Comparison of ENCODE assay signal across 18 cellular contexts in genomic region chr17:60325730-60326524, GRCh38.
DNase-seq lines count a peak whose midpoint lies in the region; ATAC-seq, FAIRE-seq and TF ChIP-seq lines count a peak whose summit lies in the region.
"Had no signal": no experiment of that assay in that cellular context is flagged by ENCODE, and none has a peak within 500 bp of the region (broad histone marks: within the 10 kb centered on the region; RNA-seq: fewer than 3 reads in every experiment).

No MANE protein-coding gene starts in this region.

- DNase-seq in NOMO-1 (lab: John Stamatoyannopoulos, UW; ENCODE audit: unreplicated experiment in 2 of 2) (peak; percentile 6 to 15), NOMO-1 treated with DMSO at 0.1 percent for 48 hours (lab: John Stamatoyannopoulos, UW; ENCODE audit: unreplicated experiment) (no peak), K562 (ENCODE audit: extremely low read depth in 1 of 4, low spot score in 3 of 4) (no peak), HepG2 (ENCODE audit: low spot score) (peak; percentile 20), sigmoid colon (no peak), NCI-H2196 treated with DMSO at 0.1 percent for 48 hours (lab: John Stamatoyannopoulos, UW; ENCODE audit: unreplicated experiment) (no peak), iPS-NIHi11 (ENCODE audit: low spot score) (no peak)
- DNase-seq: CD8-positive, alpha-beta T cell; DMS79; GOT3; NCI-H1092; NCI-H146; NCI-H2081 treated with DMSO at 0.1 percent for 48 hours; SHP77; SK-N-SH had no signal

- H3K36me3 ChIP-seq in K562 (ENCODE audit: control insufficient read depth, insufficient read depth, low read length) (peaks cover 4% of the 10 kb centered on the region; the same call in 2 of the 3 replicates), HepG2 (replicated peaks in 1 of 2; ENCODE audit: control insufficient read depth in 1 of 2, insufficient read depth in 2 of 2, low read length in 2 of 2) (peaks cover 0 to 2% of the 10 kb centered on the region in 2 experiments; a peak in 3 of 5 replicates), sigmoid colon (no peaks in the 10 kb centered on the region)

- no peak for FAIRE-seq in K562 (lab: Jason Lieb, UNC)
- peak; percentile 12 for FAIRE-seq in HepG2 (lab: Jason Lieb, UNC)
- FAIRE-seq: D721Med had no signal

- intact Hi-C loops in K562 (cut with micrococcal nuclease) (no loop called here), HepG2 (cut with micrococcal nuclease; ENCODE audit: unreplicated experiment) (loop anchor here (10.0 kb wide), 1 partner anchor 49 kb away; no protein-coding TSS in a partner anchor), sigmoid colon (cut with DNase I) (no loop called here)

- H3K4me2 ChIP-seq in K562 (ENCODE audit: insufficient read depth, low read length) (no peak overlapping the region), HepG2 (ENCODE audit: low read depth, low read length) (no peak overlapping the region)
- H3K4me2 ChIP-seq: SK-N-SH had no signal

- H3K4me3 ChIP-seq in K562 = no peak overlapping the region
- no peak overlapping the region for H3K4me3 ChIP-seq in HepG2 (replicated peaks in 1 of 3; ENCODE audit: insufficient read depth in 1 of 3, low read depth in 2 of 3, low read length in 3 of 3)
- no peak overlapping the region for H3K4me3 ChIP-seq in sigmoid colon

- no peak overlapping the region for H2AFZ ChIP-seq in K562 (ENCODE audit: low read depth, low read length)
- H2AFZ ChIP-seq in HepG2 (ENCODE audit: low read length) = no peak overlapping the region

- H3K9me1 ChIP-seq in K562 (ENCODE audit: control insufficient read depth, insufficient read depth, low read length) = no peaks in the 10 kb centered on the region

- in situ Hi-C loops in K562 (cut with MboI) = no loop called here
- in situ Hi-C loops in HepG2 (cut with HindIII; ENCODE audit: extremely low pct_ligation_motif_present, low pct_unique_long_range_greater_than_20kb) = no loop called here

- H4K20me1 ChIP-seq in K562 (replicated peaks; ENCODE audit: control insufficient read depth, insufficient read depth, low read length) (peaks cover 5% of the 10 kb centered on the region; the same call in 1 of the 2 replicates), HepG2 (ENCODE audit: insufficient read depth, low read length) (no peaks in the 10 kb centered on the region)

- H3K27me3 ChIP-seq in K562 (ENCODE audit: control insufficient read depth in 2 of 2, insufficient read depth in 2 of 2, low read length in 2 of 2) (no peaks in the 10 kb centered on the region), HepG2 (ENCODE audit: control insufficient read depth in 1 of 2, insufficient read depth in 2 of 2, low read length in 2 of 2) (no peaks in the 10 kb centered on the region), sigmoid colon (no peaks in the 10 kb centered on the region)

- TF ChIP-seq RAD21 in K562 (CRISPR knock-in tag; conservative IDR thresholded peaks at IDR 0.05 in 1 of 2, IDR thresholded peaks at IDR 0.05 in 1 of 2) (no peak), HepG2 (CRISPR knock-in tag; IDR thresholded peaks at IDR 0.05) (no peak)

- H3K9ac ChIP-seq in K562 (ENCODE audit: insufficient read depth in 1 of 2, low read depth in 2 of 2, low read length in 2 of 2) (no peak overlapping the region), HepG2 (ENCODE audit: insufficient read depth, low read depth, low read length) (no peak overlapping the region)
- H3K9ac ChIP-seq: SK-N-SH had no signal

- POLR2A ChIA-PET in K562 (lab: Yijun Ruan, JAX) = interaction anchor here (1.0 kb wide), 1 partner anchor 13 kb away, joined by 4 read pairs; no protein-coding TSS in a partner anchor
- POLR2A ChIA-PET in HepG2 (lab: Yijun Ruan, JAX) = no interaction called here

- H3K9me3 ChIP-seq in K562 (replicated peaks; ENCODE audit: control insufficient read depth, insufficient read depth, low read depth, low read length) = no peaks in the 10 kb centered on the region
- H3K9me3 ChIP-seq in HepG2 (ENCODE audit: low read length) = no peaks in the 10 kb centered on the region
- H3K9me3 ChIP-seq in sigmoid colon = no peaks in the 10 kb centered on the region
- H3K9me3 ChIP-seq: SK-N-SH had no signal

- H3K4me1 ChIP-seq in K562 (replicated peaks in 1 of 2; ENCODE audit: control insufficient read depth in 2 of 2, insufficient read depth in 2 of 2, low read length in 2 of 2) (peaks cover 0 to 15% of the 10 kb centered on the region in 2 experiments; a peak in 1 of 5 replicates), HepG2 (ENCODE audit: insufficient read depth, low read length) (peaks cover 27% of the 10 kb centered on the region), sigmoid colon (peaks cover 0 to 4% (median 0%) of the 10 kb centered on the region in 4 donors)

- WGBS in K562 (ENCODE audit: insufficient coverage, low coverage, missing lambda C conversion rate) = 83% methylated on average over 5 of the region's 13 CpGs
- 93% methylated on average over 13 of the region's 13 CpGs for WGBS in HepG2 (ENCODE audit: low lambda C conversion rate)
- WGBS in sigmoid colon, 2 donors = 92 to 95% methylated on average over 13 of the region's 13 CpGs

- TF ChIP-seq EP300 in K562 (IDR thresholded peaks at IDR 0.05; ENCODE audit: low read length) (no peak), HepG2 (IDR thresholded peaks at IDR 0.05; ENCODE audit: low read depth in 2 of 2, low read length in 2 of 2) (no peak), HepG2 (CRISPR knock-in tag; IDR thresholded peaks at IDR 0.05; ENCODE audit: borderline replicate concordance) (no peak), sigmoid colon (IDR thresholded peaks at IDR 0.05) (no peak)

- BruUV-seq in K562 (replicated peaks; lab: Mats Ljungman, UMichigan) (no TSS peak), HepG2 (replicated peaks; lab: Mats Ljungman, UMichigan) (no TSS peak)

- H3K79me2 ChIP-seq in K562 (ENCODE audit: control insufficient read depth, insufficient read depth, low read length) (peaks cover 52% of the 10 kb centered on the region), HepG2 (ENCODE audit: insufficient read depth, low read length) (peaks cover 13% of the 10 kb centered on the region)

- H3K27ac ChIP-seq in K562 (ENCODE audit: extremely low read depth, low read depth, low read length) = no peak overlapping the region
- no peak overlapping the region for H3K27ac ChIP-seq in HepG2 (ENCODE audit: extremely low read length, insufficient read depth, low read length)
- no peak overlapping the region for H3K27ac ChIP-seq in sigmoid colon
- H3K27ac ChIP-seq: 22Rv1 had no signal

- CTCF ChIA-PET in K562 (lab: Yijun Ruan, JAX; ENCODE audit: low intra/inter-chr PET ratio) (no interaction called here), HepG2 (lab: Yijun Ruan, JAX; ENCODE audit: low intra/inter-chr PET ratio, low total read pairs) (no interaction called here)

- ATAC-seq in K562 = peak; percentile 36; the same call in 1 of the 3 replicates
- ATAC-seq in HepG2 = peak; percentile 59
- ATAC-seq in GM21423 (IDR thresholded peaks at IDR 0.05; ENCODE audit: unreplicated experiment) = no peak
- ATAC-seq: CD8-positive, alpha-beta T cell had no signal

- TF ChIP-seq POLR2A in K562 (conservative IDR thresholded peaks at IDR 0.05) (no peak), HepG2 (IDR thresholded peaks at IDR 0.05; ENCODE audit: insufficient read depth in 1 of 2, low read depth in 2 of 2, low read length in 2 of 2) (no peak), sigmoid colon (IDR thresholded peaks at IDR 0.05) (no peak)

- TF ChIP-seq CTCF in K562 (IDR thresholded peaks at IDR 0.05 in 2 of 3, conservative IDR thresholded peaks at IDR 0.05 in 1 of 3; ENCODE audit: insufficient read depth in 2 of 3, low read depth in 1 of 3, low read length in 3 of 3) (no peak), HepG2 (CRISPR knock-in tag; IDR thresholded peaks at IDR 0.05) (no peak), sigmoid colon (IDR thresholded peaks at IDR 0.05) (no peak)

TF ChIP-seq in K562, 482 proteins besides CTCF, POLR2A, EP300 and RAD21 (continues in another document):
- TF ChIP-seq, protein P1, sequence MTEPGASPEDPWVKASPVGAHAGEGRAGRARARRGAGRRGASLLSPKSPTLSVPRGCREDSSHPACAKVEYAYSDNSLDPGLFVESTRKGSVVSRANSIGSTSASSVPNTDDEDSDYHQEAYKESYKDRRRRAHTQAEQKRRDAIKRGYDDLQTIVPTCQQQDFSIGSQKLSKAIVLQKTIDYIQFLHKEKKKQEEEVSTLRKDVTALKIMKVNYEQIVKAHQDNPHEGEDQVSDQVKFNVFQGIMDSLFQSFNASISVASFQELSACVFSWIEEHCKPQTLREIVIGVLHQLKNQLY (CRISPR knock-in tag; conservative IDR thresholded peaks at IDR 0.05) = no peak
- TF ChIP-seq SRF (CRISPR knock-in tag; IDR thresholded peaks at IDR 0.05) = no peak

TF ChIP-seq in HepG2, 621 proteins besides CTCF, POLR2A, EP300 and RAD21:
- TF ChIP-seq JARID2 (CRISPR knock-in tag; IDR thresholded peaks at IDR 0.05; ENCODE audit: insufficient replicate concordance) = no peak
- no peak for TF ChIP-seq SNRNP70 (IDR thresholded peaks at IDR 0.05; ENCODE audit: low read depth, low read length)
- no peak for TF ChIP-seq NFATC3 (CRISPR knock-in tag; IDR thresholded peaks at IDR 0.05)
- TF ChIP-seq HNF4G (IDR thresholded peaks at IDR 0.05; ENCODE audit: borderline replicate concordance, low read depth, low read length) = peak; percentile 25; the same call in 1 of the 2 replicates
- no peak for TF ChIP-seq HNF4G (CRISPR knock-in tag; IDR thresholded peaks at IDR 0.05; ENCODE audit: borderline replicate concordance, low read depth)
- TF ChIP-seq NCOA2 (CRISPR knock-in tag; IDR thresholded peaks at IDR 0.05) = no peak
- TF ChIP-seq HNF4A (CRISPR knock-in tag; IDR thresholded peaks at IDR 0.05) = peak; percentile 38; the same call in 1 of the 2 replicates
- TF ChIP-seq ZNF501 (CRISPR knock-in tag; IDR thresholded peaks at IDR 0.05) = no peak
- TF ChIP-seq SRY (CRISPR knock-in tag; IDR thresholded peaks at IDR 0.05) = no peak
TF ChIP-seq in HepG2: peak in this region for 2.

Comparison
In these comparisons a context has a peak if more than half of its experiments do, and no peak if none do; other contexts are left out.
1. DNase-seq: peak in NOMO-1 (2 of 2) and HepG2 (single experiment); none in NOMO-1 treated with DMSO at 0.1 percent for 48 hours (single experiment), K562 (0 of 4), sigmoid colon (single experiment), NCI-H2196 treated with DMSO at 0.1 percent for 48 hours (single experiment) and iPS-NIHi11 (single experiment).